9 cellular contexts compared by ENCODE assay signal in the genomic region with DNA sequence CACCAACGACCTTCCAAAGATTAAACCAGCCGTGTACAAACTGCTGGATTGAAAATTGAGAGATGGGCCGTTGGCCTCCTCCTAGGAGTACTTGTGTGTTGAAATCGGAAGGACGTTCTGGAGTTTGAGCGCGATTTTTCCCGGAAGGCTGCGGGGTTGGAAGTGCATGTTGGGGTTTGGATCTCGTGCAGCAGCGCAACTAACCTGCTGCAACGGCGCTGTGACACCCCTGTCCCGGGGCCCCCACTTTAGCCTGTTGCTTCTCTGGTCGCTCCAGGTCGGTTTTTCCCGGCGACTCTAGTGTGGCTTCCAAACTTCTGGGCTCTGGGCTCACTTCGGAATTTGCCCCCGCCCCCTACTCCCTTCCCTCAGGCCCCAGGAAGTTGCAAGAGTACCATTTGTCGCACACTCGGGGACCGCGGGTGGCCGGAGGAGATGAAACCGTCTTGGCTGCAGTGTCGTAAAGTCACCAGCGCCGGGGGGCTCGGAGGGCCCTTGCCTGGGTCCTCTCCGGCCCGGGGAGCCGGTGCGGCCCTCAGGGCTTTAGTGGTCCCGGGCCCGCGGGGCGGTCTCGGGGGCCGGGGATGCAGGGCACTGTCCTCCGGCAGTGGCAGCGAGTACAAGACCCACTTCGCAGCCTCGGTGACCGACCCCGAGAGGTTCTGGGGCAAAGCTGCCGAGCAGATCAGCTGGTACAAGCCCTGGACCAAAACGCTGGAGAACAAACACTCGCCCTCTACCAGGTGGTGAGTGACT. TPM values are rescaled to one million over a fixed set of nuclear protein-coding genes. Genes with fewer than 3 reads are reported as not detected.
DNase-seq lines count a peak whose midpoint lies in the region; ATAC-seq and TF ChIP-seq lines count a peak whose summit lies in the region.
"Had no signal": no experiment of that assay in that cellular context is flagged by ENCODE, and none has a peak within 500 bp of the region (broad histone marks: within the 10 kb centered on the region; RNA-seq: fewer than 3 reads in every experiment).

A gene with protein sequence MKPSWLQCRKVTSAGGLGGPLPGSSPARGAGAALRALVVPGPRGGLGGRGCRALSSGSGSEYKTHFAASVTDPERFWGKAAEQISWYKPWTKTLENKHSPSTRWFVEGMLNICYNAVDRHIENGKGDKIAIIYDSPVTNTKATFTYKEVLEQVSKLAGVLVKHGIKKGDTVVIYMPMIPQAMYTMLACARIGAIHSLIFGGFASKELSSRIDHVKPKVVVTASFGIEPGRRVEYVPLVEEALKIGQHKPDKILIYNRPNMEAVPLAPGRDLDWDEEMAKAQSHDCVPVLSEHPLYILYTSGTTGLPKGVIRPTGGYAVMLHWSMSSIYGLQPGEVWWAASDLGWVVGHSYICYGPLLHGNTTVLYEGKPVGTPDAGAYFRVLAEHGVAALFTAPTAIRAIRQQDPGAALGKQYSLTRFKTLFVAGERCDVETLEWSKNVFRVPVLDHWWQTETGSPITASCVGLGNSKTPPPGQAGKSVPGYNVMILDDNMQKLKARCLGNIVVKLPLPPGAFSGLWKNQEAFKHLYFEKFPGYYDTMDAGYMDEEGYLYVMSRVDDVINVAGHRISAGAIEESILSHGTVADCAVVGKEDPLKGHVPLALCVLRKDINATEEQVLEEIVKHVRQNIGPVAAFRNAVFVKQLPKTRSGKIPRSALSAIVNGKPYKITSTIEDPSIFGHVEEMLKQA (plus strand): TSS at position 394 of the 756 bp plus-strand sequence. CDS start 42 bp downstream, at position 436.

- peaks cover 30% of the 10 kb centered on the region for H3K27me3 Mint-ChIP-seq in activated T-cell treated with anti-CD3 and anti-CD28 coated beads, Interleukin-2, amount 50 U/mL, for 24 hours

- POLR2A ChIA-PET in RWPE1 (lab: Yijun Ruan, JAX; ENCODE audit: low non-redundant PET) = no interaction called here

- WGBS in hepatocyte (ENCODE audit: low lambda C conversion rate, missing lambda C conversion rate) = 2% methylated on average over 49 of the region's 49 CpGs

- peak within 1 kb of the TSS; percentile 74 for H3K27ac ChIP-seq in hepatocyte
- H3K27ac ChIP-seq in RWPE1 = no peak within 1 kb of the TSS

- H3K79me2 ChIP-seq in hepatocyte = peaks cover 12% of the 10 kb centered on the region

- H3K4me3 ChIP-seq in hepatocyte = peak within 1 kb of the TSS; percentile 82

- H3K9me3 Mint-ChIP-seq in activated T-cell treated with anti-CD3 and anti-CD28 coated beads, Interleukin-2, amount 50 U/mL, for 24 hours = peaks cover 15% of the 10 kb centered on the region

- CTCF ChIA-PET in RWPE1 (lab: Yijun Ruan, JAX) = no interaction called here

- no peak for ATAC-seq in HG03025 (IDR thresholded peaks at IDR 0.05; ENCODE audit: low FRiP score, unreplicated experiment)

- no peaks in the 10 kb centered on the region for H3K4me1 Mint-ChIP-seq in activated T-cell treated with anti-CD3 and anti-CD28 coated beads, Interleukin-2, amount 50 U/mL, for 24 hours (ENCODE audit: low read depth)

- H3K4me1 ChIP-seq in hepatocyte (ENCODE audit: insufficient read depth) = peaks cover 12% of the 10 kb centered on the region

- H3K36me3 Mint-ChIP-seq in activated T-cell treated with anti-CD3 and anti-CD28 coated beads, Interleukin-2, amount 50 U/mL, for 24 hours (ENCODE audit: low read depth) = no peaks in the 10 kb centered on the region

- no peak within 1 kb of the TSS for H3K27ac Mint-ChIP-seq in activated T-cell treated with anti-CD3 and anti-CD28 coated beads, Interleukin-2, amount 50 U/mL, for 24 hours

- H3K9me3 ChIP-seq in hepatocyte (ENCODE audit: low read depth) = no peaks in the 10 kb centered on the region

- H2AFZ ChIP-seq in hepatocyte = peak within 1 kb of the TSS; percentile 97

- H3K4me3 Mint-ChIP-seq in activated T-cell treated with anti-CD3 and anti-CD28 coated beads, Interleukin-2, amount 50 U/mL, for 24 hours = no peak within 1 kb of the TSS

- TF ChIP-seq CTCF in hepatocyte (IDR thresholded peaks at IDR 0.05; ENCODE audit: poor library complexity) (no peak), RWPE1 (conservative IDR thresholded peaks at IDR 0.05; ENCODE audit: low read depth) (no peak)

- H3K36me3 ChIP-seq in hepatocyte (replicated peaks; ENCODE audit: insufficient read depth, low read depth) = no peaks in the 10 kb centered on the region

- peak within 1 kb of the TSS; percentile 92 for H3K4me2 ChIP-seq in hepatocyte

- H3K9me2 ChIP-seq in hepatocyte (replicated peaks; ENCODE audit: insufficient read depth) = no peaks in the 10 kb centered on the region

- DNase-seq in ELR (ENCODE audit: low read depth) (peak; percentile 6), amygdala (lab: John Stamatoyannopoulos, UW) (peak in 34 of 56 donors; percentile 4 to 56 (median 29)), hepatocyte (ENCODE audit: low spot score) (peak; percentile 57), putamen (ENCODE audit: low spot score) (peak; percentile 29), inferior parietal cortex (ENCODE audit: extremely low spot score) (no peak), RWPE1 (ENCODE audit: low spot score) (no peak)
- no peak for DNase-seq in activated T-cell treated with anti-CD3 and anti-CD28 coated beads, Interleukin-2, amount 50 U/mL, for 24 hours
- DNase-seq: stimulated activated CD4-positive, alpha-beta T cell treated with anti-CD3 and anti-CD28 coated beads, Interleukin-4, amount 100 ng/mL, for 24 hours had no signal

- H3K27me3 ChIP-seq in hepatocyte = no peaks in the 10 kb centered on the region

- H4K20me1 ChIP-seq in hepatocyte (ENCODE audit: insufficient read depth, poor library complexity, severe bottlenecking) = no peaks in the 10 kb centered on the region

RNA-seq across cellular contexts. Expression of the gene that starts here (rescaled TPM):
- total RNA-seq in hepatocyte = 18.8 and 31.4 TPM in 2 replicates
- polyA plus RNA-seq in hepatocyte = 8.0 and 8.5 TPM in 2 replicates

Comparison
In these comparisons a context has a peak if more than half of its experiments do, and no peak if none do; other contexts are left out.
1. DNase-seq: peak in ELR (single experiment), amygdala (34 of 56), hepatocyte (single experiment) and putamen (single experiment); none in inferior parietal cortex (single experiment), RWPE1 (single experiment) and activated T-cell treated with anti-CD3 and anti-CD28 coated beads, Interleukin-2, amount 50 U/mL, for 24 hours (single experiment).